8 cellular contexts compared by ENCODE assay signal in the genomic region with DNA sequence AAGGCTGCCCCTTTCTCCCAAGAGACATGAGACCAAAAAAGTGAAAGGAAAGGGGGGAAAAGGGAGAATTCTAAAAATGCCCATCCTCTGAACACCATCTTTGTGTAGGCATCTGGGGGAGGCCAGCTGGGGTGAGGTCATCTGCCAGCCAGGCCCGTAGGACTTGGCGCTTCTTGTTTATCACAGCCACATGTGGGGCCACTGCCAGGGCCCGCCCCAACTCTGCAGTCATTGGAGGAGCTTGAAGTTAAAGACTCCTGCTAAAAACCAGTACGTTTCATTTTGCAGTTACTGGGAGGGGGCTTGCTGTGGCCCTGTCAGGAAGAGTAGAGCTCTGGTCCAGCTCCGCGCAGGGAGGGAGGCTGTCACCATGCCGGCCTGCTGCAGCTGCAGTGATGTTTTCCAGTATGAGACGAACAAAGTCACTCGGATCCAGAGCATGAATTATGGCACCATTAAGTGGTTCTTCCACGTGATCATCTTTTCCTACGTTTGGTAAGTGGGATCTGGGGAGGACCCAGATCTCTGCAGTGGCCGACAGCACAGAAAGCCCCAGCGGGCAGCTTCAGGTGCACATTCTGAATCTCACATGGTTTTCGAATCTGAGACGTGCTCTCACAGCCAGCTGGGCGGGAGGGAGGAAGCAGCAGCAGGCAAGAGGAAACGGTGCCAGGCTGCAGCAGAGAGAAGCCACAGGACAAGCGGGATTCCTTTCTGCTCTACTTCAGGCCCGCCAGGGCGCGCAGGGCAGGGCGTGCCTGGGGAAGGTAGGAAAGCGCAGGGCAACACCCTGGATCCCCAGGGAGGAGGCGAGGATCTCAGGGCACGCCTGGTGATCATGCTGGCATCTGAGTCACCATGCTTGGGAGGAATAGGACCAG. TPM values are rescaled to one million over a fixed set of nuclear protein-coding genes. Genes with fewer than 3 reads are reported as not detected.
A peak's percentile ranks its signal among the peaks of the same experiment; 100 is the strongest.
DNase-seq lines count a peak whose midpoint lies in the region; ATAC-seq and TF ChIP-seq lines count a peak whose summit lies in the region.

Gene P2RX7, plus strand, starts transcription at position 276 of the 881 bp plus-strand sequence. Its CDS starts 95 bp downstream, at position 371.

- H3K4me3 ChIP-seq in esophagus (ENCODE audit: low read depth in 1 of 2, low read length in 2 of 2) (peak within 1 kb of the TSS; percentile 41), stomach (peak within 1 kb of the TSS; percentile 40 to 55 (median 48))

- H3K36me3 ChIP-seq in esophagus (ENCODE audit: control insufficient read depth in 2 of 2, insufficient read depth in 2 of 2, low read length in 1 of 2) (no peaks in the 10 kb centered on the region), stomach (no peaks in the 10 kb centered on the region)

- DNase-seq in DMS 273 treated with DMSO at 0.1 percent for 48 hours (lab: John Stamatoyannopoulos, UW) (peak; percentile 69), NCI-H526 treated with DMSO at 0.1 percent for 48 hours (lab: John Stamatoyannopoulos, UW) (peak; percentile 7), middle frontal gyrus (ENCODE audit: extremely low spot score, low spot score) (peak; percentile 91), stomach (peak; percentile 70)
- DNase-seq in activated T-cell treated with anti-CD3 and anti-CD28 coated beads, Interleukin-2, amount 50 U/mL, for 1 hour: peak; percentile 48

- peak within 1 kb of the TSS; percentile 84 to 87 for H3K27ac ChIP-seq in esophagus (ENCODE audit: low read depth in 2 of 2, low read length in 1 of 2)
- peak within 1 kb of the TSS; percentile 5 to 79 (median 57) for H3K27ac ChIP-seq in stomach

- WGBS in esophagus, 2 donors: 3 to 5% methylated on average over 25 of the region's 25 CpGs
- WGBS in stomach, 5 donors: 2 to 8% (median 4%) methylated on average over 23 to 25 of the region's 25 CpGs

- H3K4me1 ChIP-seq in esophagus (ENCODE audit: control insufficient read depth in 2 of 2, insufficient read depth in 2 of 2, low read length in 1 of 2) (no peaks in the 10 kb centered on the region), stomach (peaks cover 6 to 39% (median 27%) of the 10 kb centered on the region in 4 donors)

- no peak for TF ChIP-seq EP300 in stomach (IDR thresholded peaks at IDR 0.05)

- H3K9me3 ChIP-seq in esophagus (ENCODE audit: control insufficient read depth in 2 of 2, insufficient read depth in 1 of 2, low read depth in 1 of 2, low read length in 1 of 2): peaks cover 0 to 2% of the 10 kb centered on the region in 2 donors
- no peaks in the 10 kb centered on the region for H3K9me3 ChIP-seq in stomach

- H3K27me3 ChIP-seq in esophagus (ENCODE audit: control insufficient read depth in 1 of 2, insufficient read depth in 2 of 2, low read length in 2 of 2) (no peaks in the 10 kb centered on the region), stomach (no peaks in the 10 kb centered on the region)

- no peak for TF ChIP-seq CTCF in stomach (IDR thresholded peaks at IDR 0.05)

- TF ChIP-seq POLR2A in stomach (IDR thresholded peaks at IDR 0.05): no peak

- intact Hi-C loops in stomach (cut with DNase I; ENCODE audit: low total_unique reads): no loop called here

- peak; percentile 33 for ATAC-seq in HG02588 (IDR thresholded peaks at IDR 0.05; ENCODE audit: unreplicated experiment)
- ATAC-seq in GM21423 (IDR thresholded peaks at IDR 0.05; ENCODE audit: unreplicated experiment): no peak

RNA-seq across cellular contexts. Expression of gene P2RX7, which starts in this region (rescaled TPM):
- polyA plus RNA-seq in esophagus: 1 to 10 TPM; 1.2 to 2.5 TPM
- total RNA-seq in stomach: 1 to 10 TPM in 3 of 5 donors, not detected in 2; 1.3 to 2.2 (median 1.8) TPM
- under 1 TPM; 0.31 to 0.60 (median 0.46) TPM for polyA plus RNA-seq in stomach

Comparison
In these comparisons a context has a peak if more than half of its experiments do, and no peak if none do; other contexts are left out.
1. DNase-seq: peak in every context shown above with its lines; median percentile 91 in middle frontal gyrus; 70 in stomach; 69 in DMS 273 treated with DMSO at 0.1 percent for 48 hours; 48 in activated T-cell treated with anti-CD3 and anti-CD28 coated beads, Interleukin-2, amount 50 U/mL, for 1 hour; 7 in NCI-H526 treated with DMSO at 0.1 percent for 48 hours.